Comparison of ENCODE assay signal across 9 cellular contexts in genomic region chr16:56999409-57000270, GRCh38. TPM values are rescaled to one million over a fixed set of nuclear protein-coding genes. Genes with fewer than 3 reads are reported as not detected.
DNase-seq lines count a peak whose midpoint lies in the region; ATAC-seq and TF ChIP-seq lines count a peak whose summit lies in the region.
"Had no signal": no experiment of that assay in that cellular context is flagged by ENCODE, and none has a peak within 500 bp of the region (broad histone marks: within the 10 kb centered on the region; RNA-seq: fewer than 3 reads in every experiment).

No MANE protein-coding gene starts in this region.

- no peak for TF ChIP-seq POLR2A in thyroid gland (IDR thresholded peaks at IDR 0.05)

- H3K4me3 ChIP-seq in right cardiac atrium (ENCODE audit: low read length), result no peak overlapping the region
- no peak overlapping the region for H3K4me3 ChIP-seq in thyroid gland (replicated peaks in 1 of 3)
- no peak overlapping the region for H3K4me3 ChIP-seq in GM23338

- intact Hi-C loops in activated CD4-positive, alpha-beta T cell treated with anti-CD3 and anti-CD28 coated beads for 36 hours (cut with DNase I, micrococcal nuclease), result loop anchor here (1.0 to 10.0 kb wide), 3 partner anchors 10 to 805 kb away; partner anchors contain the start of genes GNAO1 (in 1 of the 2) and NLRC5 (in 1 of the 2)
- intact Hi-C loops in right cardiac atrium (cut with DNase I) (no loop called here), thyroid gland (cut with DNase I) (no loop called here)

- H3K27ac Mint-ChIP-seq in activated CD4-positive, alpha-beta T cell treated with anti-CD3 and anti-CD28 coated beads for 36 hours, result peak overlapping the region; percentile 98
- H3K27ac Mint-ChIP-seq in activated CD4-positive, alpha-beta T cell treated with anti-CD3 and anti-CD28 coated beads, Interleukin-2, amount 10 ng/mL, durations not matched to agents 7 days and 5 days, result peak overlapping the region; percentile 86
- no peak overlapping the region for H3K27ac Mint-ChIP-seq in GM23338

- peak overlapping the region; percentile 59 for H3K4me3 Mint-ChIP-seq in activated CD4-positive, alpha-beta T cell treated with anti-CD3 and anti-CD28 coated beads for 36 hours
- peak overlapping the region; percentile 36 for H3K4me3 Mint-ChIP-seq in activated CD4-positive, alpha-beta T cell treated with anti-CD3 and anti-CD28 coated beads, Interleukin-2, amount 10 ng/mL, durations not matched to agents 7 days and 5 days
- H3K4me3 Mint-ChIP-seq in GM23338, result no peak overlapping the region

- POLR2A ChIA-PET in activated CD4-positive, alpha-beta T cell treated with anti-CD3 and anti-CD28 coated beads for 36 hours (lab: Charles Lee), result interaction anchor here (0.7 to 2.1 kb wide), 4 partner anchors 10 to 23 kb away, joined by 3 to 10 read pairs (median 5); partner anchors contain the start of gene NLRC5
- POLR2A ChIA-PET in activated CD4-positive, alpha-beta T cell treated with anti-CD3 and anti-CD28 coated beads, Interleukin-2, amount 10 ng/mL, durations not matched to agents 7 days and 5 days (lab: Charles Lee), result no interaction called here

- peaks cover 93% of the 10 kb centered on the region for H3K4me1 Mint-ChIP-seq in activated CD4-positive, alpha-beta T cell treated with anti-CD3 and anti-CD28 coated beads for 36 hours
- peaks cover 95% of the 10 kb centered on the region for H3K4me1 Mint-ChIP-seq in activated CD4-positive, alpha-beta T cell treated with anti-CD3 and anti-CD28 coated beads, Interleukin-2, amount 10 ng/mL, durations not matched to agents 7 days and 5 days
- peaks cover 10% of the 10 kb centered on the region for H3K4me1 Mint-ChIP-seq in GM23338

- H3K27me3 ChIP-seq in right cardiac atrium (ENCODE audit: control insufficient read depth, insufficient read depth) (no peaks in the 10 kb centered on the region), thyroid gland (no peaks in the 10 kb centered on the region), GM23338 (ENCODE audit: insufficient read depth) (no peaks in the 10 kb centered on the region)

- no peaks in the 10 kb centered on the region for H3K36me3 ChIP-seq in thyroid gland
- no peaks in the 10 kb centered on the region for H3K36me3 ChIP-seq in GM23338 (ENCODE audit: insufficient read depth)

- DNase-seq in activated CD4-positive, alpha-beta T cell treated with anti-CD3 and anti-CD28 coated beads for 36 hours, result peak; percentile 63
- DNase-seq in activated CD4-positive, alpha-beta T cell treated with anti-CD3 and anti-CD28 coated beads, Interleukin-2, amount 50 U/mL, for 1 hour, result no peak
- peak; percentile 33 for DNase-seq in activated CD4-positive, alpha-beta T cell treated with anti-CD3 and anti-CD28 coated beads, Interleukin-2, amount 10 ng/mL, durations not matched to agents 7 days and 5 days
- DNase-seq in right cardiac atrium, result no peak
- DNase-seq in thyroid gland, result peak in 1 of 2 donors; percentile 27
- no peak for DNase-seq in NOMO-1 treated with dmso at 0.1 percent for 144 hours (lab: John Stamatoyannopoulos, UW; ENCODE audit: unreplicated experiment)
- no peak for DNase-seq in GM23338 (ENCODE audit: low spot score)
- no peak for DNase-seq in ureter (ENCODE audit: low spot score)
- DNase-seq: cerebellar nuclear complex had no signal

- TF ChIP-seq CTCF in thyroid gland (IDR thresholded peaks at IDR 0.05) (no peak), GM23338 (conservative IDR thresholded peaks at IDR 0.05; ENCODE audit: low read depth in 2 of 2) (no peak)

- H3K4me1 ChIP-seq in right cardiac atrium (ENCODE audit: control insufficient read depth, insufficient read depth, low read length), result peaks cover 8% of the 10 kb centered on the region
- peaks cover 0 to 22% of the 10 kb centered on the region in 2 donors for H3K4me1 ChIP-seq in thyroid gland
- H3K4me1 ChIP-seq in GM23338 (ENCODE audit: insufficient read depth), result peaks cover 6% of the 10 kb centered on the region; the same call in 1 of the 2 replicates

- H3K4me2 ChIP-seq in GM23338, result no peak overlapping the region

- no peaks in the 10 kb centered on the region for H3K27me3 Mint-ChIP-seq in activated CD4-positive, alpha-beta T cell treated with anti-CD3 and anti-CD28 coated beads for 36 hours
- H3K27me3 Mint-ChIP-seq in activated CD4-positive, alpha-beta T cell treated with anti-CD3 and anti-CD28 coated beads, Interleukin-2, amount 10 ng/mL, durations not matched to agents 7 days and 5 days, result no peaks in the 10 kb centered on the region
- peaks cover 13% of the 10 kb centered on the region for H3K27me3 Mint-ChIP-seq in GM23338 (ENCODE audit: insufficient read depth, low read depth, poor library complexity)

- peak; percentile 45 for ATAC-seq in activated CD4-positive, alpha-beta T cell treated with anti-CD3 and anti-CD28 coated beads for 36 hours
- ATAC-seq in right cardiac atrium (peak in 1 of 2 donors; percentile 9), GM23338 (no peak)

- no peaks in the 10 kb centered on the region for H3F3A ChIP-seq in GM23338 (replicated peaks; ENCODE audit: low read depth)

- H4K20me1 ChIP-seq in GM23338 (replicated peaks; ENCODE audit: insufficient read depth), result no peaks in the 10 kb centered on the region

- no peaks in the 10 kb centered on the region for H3K9me2 ChIP-seq in GM23338 (ENCODE audit: insufficient read depth)

- no peaks in the 10 kb centered on the region for H3K9me3 Mint-ChIP-seq in activated CD4-positive, alpha-beta T cell treated with anti-CD3 and anti-CD28 coated beads for 36 hours (ENCODE audit: low read depth)
- no peaks in the 10 kb centered on the region for H3K9me3 Mint-ChIP-seq in activated CD4-positive, alpha-beta T cell treated with anti-CD3 and anti-CD28 coated beads, Interleukin-2, amount 10 ng/mL, durations not matched to agents 7 days and 5 days
- H3K9me3 Mint-ChIP-seq in GM23338, result no peaks in the 10 kb centered on the region

- H3K27ac ChIP-seq in right cardiac atrium (ENCODE audit: low read length) (peak overlapping the region; percentile 2), thyroid gland (peak overlapping the region; percentile 27 to 68 (median 63)), GM23338 (ENCODE audit: low read depth) (no peak overlapping the region)

- no peaks in the 10 kb centered on the region for H3K79me2 ChIP-seq in GM23338 (replicated peaks; ENCODE audit: insufficient read depth)

- no peaks in the 10 kb centered on the region for H3K9me3 ChIP-seq in right cardiac atrium (ENCODE audit: control insufficient read depth, low read length)
- H3K9me3 ChIP-seq in thyroid gland, result no peaks in the 10 kb centered on the region

- 79% methylated on average over 11 of the region's 11 CpGs for WGBS in right cardiac atrium
- WGBS in thyroid gland, 2 donors, result 83 to 93% methylated on average over 9 to 11 of the region's 11 CpGs

- H3K36me3 Mint-ChIP-seq in activated CD4-positive, alpha-beta T cell treated with anti-CD3 and anti-CD28 coated beads for 36 hours (ENCODE audit: low read depth), result peaks cover 56% of the 10 kb centered on the region
- peaks cover 74% of the 10 kb centered on the region for H3K36me3 Mint-ChIP-seq in activated CD4-positive, alpha-beta T cell treated with anti-CD3 and anti-CD28 coated beads, Interleukin-2, amount 10 ng/mL, durations not matched to agents 7 days and 5 days (ENCODE audit: low read depth)
- H3K36me3 Mint-ChIP-seq in GM23338 (ENCODE audit: low read depth), result no peaks in the 10 kb centered on the region

- H2AFZ ChIP-seq in GM23338, result no peak overlapping the region

- CTCF ChIA-PET in activated CD4-positive, alpha-beta T cell treated with anti-CD3 and anti-CD28 coated beads for 36 hours (lab: Charles Lee), result interaction anchor here (0.6 to 2.6 kb wide), 9 partner anchors 10 to 153 kb away, joined by 3 to 9 read pairs (median 3); partner anchors contain the start of gene NLRC5
- CTCF ChIA-PET in activated CD4-positive, alpha-beta T cell treated with anti-CD3 and anti-CD28 coated beads, Interleukin-2, amount 10 ng/mL, durations not matched to agents 7 days and 5 days (lab: Charles Lee), result interaction anchor here (1.4 to 1.5 kb wide), 3 partner anchors 10 to 21 kb away, joined by 3 to 8 read pairs (median 5); partner anchors contain the start of gene NLRC5

TF ChIP-seq in GM23338, 12 proteins besides CTCF, POLR2A, EP300 and RAD21 (continues in another document):
- TF ChIP-seq CREB1 (CRISPR knock-in tag; IDR thresholded peaks at IDR 0.05; ENCODE audit: low read depth) (no peak), JUNB (IDR thresholded peaks at IDR 0.05; ENCODE audit: unreplicated experiment) (no peak), POLR2AphosphoS5 (IDR thresholded peaks at IDR 0.05; ENCODE audit: low read depth) (no peak), ZNF331 (CRISPR knock-in tag; IDR thresholded peaks at IDR 0.05; ENCODE audit: low read depth) (no peak)

RNA-seq across cellular contexts. Expression of gene NLRC5, which starts 10.3 kb away (rescaled TPM):
- 100 to 1,000 TPM; 143 to 175 TPM for total RNA-seq in activated CD4-positive, alpha-beta T cell treated with anti-CD3 and anti-CD28 coated beads for 36 hours
- 100 to 1,000 TPM; 428 to 468 TPM for total RNA-seq in activated CD4-positive, alpha-beta T cell treated with anti-CD3 and anti-CD28 coated beads, Interleukin-2, amount 10 ng/mL, durations not matched to agents 7 days and 5 days
- total RNA-seq in right cardiac atrium, result 10 to 100 TPM in 2 of 4 donors, 1 to 10 TPM in 2; 7.9 to 25.0 (median 13.1) TPM
- 8.2 TPM for polyA plus RNA-seq in right cardiac atrium
- 10 to 100 TPM; 14.1 to 33.5 (median 20.5) TPM for total RNA-seq in thyroid gland
- total RNA-seq in GM23338 (2014; rRNA removed; shearing (Covaris generic)), result 3.9 and 8.1 TPM in 2 replicates
- polyA plus RNA-seq in GM23338 (2016; fragmentation: Nextera tagmentation; extraction: Ambion mirVana), result 1.4 and 2.3 TPM in 2 replicates
- 50.1 TPM for total RNA-seq in ureter

RNA-seq across cellular contexts. Expression of gene CETP, which starts 37.9 kb away (rescaled TPM):
- total RNA-seq in activated CD4-positive, alpha-beta T cell treated with anti-CD3 and anti-CD28 coated beads for 36 hours, result under 1 TPM in 1 of 2 experiments, not detected in 1; 0.14 TPM
- total RNA-seq in activated CD4-positive, alpha-beta T cell treated with anti-CD3 and anti-CD28 coated beads, Interleukin-2, amount 10 ng/mL, durations not matched to agents 7 days and 5 days, result not detected
- total RNA-seq in right cardiac atrium (under 1 TPM in 2 of 4 donors, not detected in 2; 0.46 to 0.59 TPM), thyroid gland (1 to 10 TPM in 3 of 4 donors, under 1 TPM in 1; 0.40 to 4.0 (median 1.7) TPM), ureter (0.42 TPM)
- polyA plus RNA-seq in right cardiac atrium (0.34 TPM), GM23338 (2016; fragmentation: Nextera tagmentation; extraction: Ambion mirVana) (0.12 TPM in 1 of 2 replicates, not detected in the other)
- total RNA-seq in GM23338 (2014; rRNA removed; shearing (Covaris generic)), result not detected in 2 replicates

Comparison
In these comparisons a context has a peak if more than half of its experiments do, and no peak if none do; other contexts are left out.
1. DNase-seq: peak in activated CD4-positive, alpha-beta T cell treated with anti-CD3 and anti-CD28 coated beads for 36 hours (single experiment) and activated CD4-positive, alpha-beta T cell treated with anti-CD3 and anti-CD28 coated beads, Interleukin-2, amount 10 ng/mL, durations not matched to agents 7 days and 5 days (single experiment); none in activated CD4-positive, alpha-beta T cell treated with anti-CD3 and anti-CD28 coated beads, Interleukin-2, amount 50 U/mL, for 1 hour (single experiment), right cardiac atrium (0 of 3), NOMO-1 treated with dmso at 0.1 percent for 144 hours (single experiment), GM23338 (single experiment) and ureter (single experiment).
2. intact Hi-C loops: an anchor here in activated CD4-positive, alpha-beta T cell treated with anti-CD3 and anti-CD28 coated beads for 36 hours (1.0 to 10.0 kb wide); none called in right cardiac atrium and thyroid gland.